ENCODE assay signal across 1 cellular context in genomic region chr18:57422313-57422872, GRCh38.
TF ChIP-seq lines count a peak whose summit lies in the region.

No MANE protein-coding gene starts in this region.

TF ChIP-seq in HepG2, 621 proteins besides CTCF, POLR2A, EP300 and RAD21 (continued from another document):
- TF ChIP-seq ZNF318 (CRISPR knock-in tag; IDR thresholded peaks at IDR 0.05): no peak
- no peak for TF ChIP-seq AGO2 (optimal IDR thresholded peaks at IDR 0.05; ENCODE audit: low read depth, low read length)
- no peak for TF ChIP-seq ZNF784 (CRISPR knock-in tag; IDR thresholded peaks at IDR 0.05; ENCODE audit: borderline replicate concordance)
- TF ChIP-seq ZNF543 (CRISPR knock-in tag; IDR thresholded peaks at IDR 0.05): no peak
- TF ChIP-seq SNRNP70 (IDR thresholded peaks at IDR 0.05; ENCODE audit: low read depth, low read length): no peak
- TF ChIP-seq NBN (conservative IDR thresholded peaks at IDR 0.05): no peak
- TF ChIP-seq ASH2L (IDR thresholded peaks at IDR 0.05; ENCODE audit: insufficient read length, low read depth, low read length): no peak
- TF ChIP-seq ZNF772 (CRISPR knock-in tag; IDR thresholded peaks at IDR 0.05): no peak
- TF ChIP-seq EEA1 (CRISPR knock-in tag; IDR thresholded peaks at IDR 0.05; ENCODE audit: borderline replicate concordance): no peak
- no peak for TF ChIP-seq TGIF2 (CRISPR knock-in tag; IDR thresholded peaks at IDR 0.05)
- no peak for TF ChIP-seq REXO4 (CRISPR knock-in tag; IDR thresholded peaks at IDR 0.05; ENCODE audit: borderline replicate concordance)
- no peak for TF ChIP-seq CEBPB (IDR thresholded peaks at IDR 0.05; ENCODE audit: borderline replicate concordance, low read depth, low read length)
- TF ChIP-seq NR2F1 (CRISPR knock-in tag; IDR thresholded peaks at IDR 0.05): no peak
- no peak for TF ChIP-seq ZNF143 (CRISPR knock-in tag; IDR thresholded peaks at IDR 0.05)
- no peak for TF ChIP-seq ZNF446 (CRISPR knock-in tag; IDR thresholded peaks at IDR 0.05)
- 0 out of 2 replicates have a peak, but pooled peaks have one; percentile 40 for TF ChIP-seq DRAP1 (CRISPR knock-in tag; IDR thresholded peaks at IDR 0.05)
- TF ChIP-seq GFI1 (CRISPR knock-in tag; IDR thresholded peaks at IDR 0.05; ENCODE audit: borderline replicate concordance): peak; percentile 69; the same call in 1 of the 2 replicates
